1 cellular context compared by ENCODE assay signal in genomic region chr6:140486468-140487361, GRCh38.
TF ChIP-seq lines count a peak whose summit lies in the region.

No MANE protein-coding gene starts in this region.

TF ChIP-seq in K562, 482 proteins besides CTCF, POLR2A, EP300 and RAD21 (continued from another document and continues in another):
- TF ChIP-seq ZBTB11 (CRISPR knock-in tag; IDR thresholded peaks at IDR 0.05) (no peak), SUPT5H (IDR thresholded peaks at IDR 0.05) (no peak), CBFB (CRISPR knock-in tag; IDR thresholded peaks at IDR 0.05) (no peak), PURB (CRISPR knock-in tag; IDR thresholded peaks at IDR 0.05; ENCODE audit: low read depth) (no peak), ILF3 (IDR thresholded peaks at IDR 0.05; ENCODE audit: borderline replicate concordance) (no peak), ARHGAP35 (IDR thresholded peaks at IDR 0.05; ENCODE audit: partially characterized antibody) (no peak), SMARCE1 (IDR thresholded peaks at IDR 0.05) (no peak; the same call in 1 of the 2 replicates), SIN3B (IDR thresholded peaks at IDR 0.05; ENCODE audit: low read depth) (no peak), KAT7 (CRISPR knock-in tag; IDR thresholded peaks at IDR 0.05; ENCODE audit: borderline replicate concordance) (no peak), ZKSCAN8 (CRISPR knock-in tag; IDR thresholded peaks at IDR 0.05) (no peak), PHB2 (IDR thresholded peaks at IDR 0.05; ENCODE audit: low read depth) (no peak), DIDO1 (tag; IDR thresholded peaks at IDR 0.05; ENCODE audit: low read depth) (no peak), CCAR2 (IDR thresholded peaks at IDR 0.05; ENCODE audit: low read depth, low read length) (no peak), TAL1 (IDR thresholded peaks at IDR 0.05) (peak; percentile 31; the same call in 1 of the 2 replicates), JUNB (CRISPR knock-in tag; conservative IDR thresholded peaks at IDR 0.05) (no peak), JUND (IDR thresholded peaks at IDR 0.05; ENCODE audit: borderline replicate concordance, low read depth, low read length) (no peak), JUND (tag; IDR thresholded peaks at IDR 0.05; ENCODE audit: borderline replicate concordance, low read depth, low read length) (no peak), ZNF263 (CRISPR knock-in tag; IDR thresholded peaks at IDR 0.05; ENCODE audit: borderline replicate concordance) (no peak), HDAC2 (IDR thresholded peaks at IDR 0.05) (no peak), TAF7 (tag; IDR thresholded peaks at IDR 0.05) (no peak), ZNF347 (CRISPR knock-in tag; IDR thresholded peaks at IDR 0.05; ENCODE audit: low read depth) (no peak), ZBTB26 (CRISPR knock-in tag; IDR thresholded peaks at IDR 0.05) (no peak), FOXP1 (CRISPR knock-in tag; IDR thresholded peaks at IDR 0.05) (no peak), POU5F1 (IDR thresholded peaks at IDR 0.05; ENCODE audit: borderline replicate concordance, low read depth, low read length, partially characterized antibody) (no peak), PATZ1 (CRISPR knock-in tag; IDR thresholded peaks at IDR 0.05; ENCODE audit: borderline replicate concordance) (no peak), NCOA2 (IDR thresholded peaks at IDR 0.05; ENCODE audit: partially characterized antibody in 2 of 2) (no peak), FOXJ2 (tag; IDR thresholded peaks at IDR 0.05) (peak; percentile 48; the same call in 1 of the 2 replicates), MAFF (IDR thresholded peaks at IDR 0.05; ENCODE audit: low read length) (no peak), MEIS2 (IDR thresholded peaks at IDR 0.05; ENCODE audit: partially characterized antibody) (peak; percentile 71), CLOCK (CRISPR knock-in tag; IDR thresholded peaks at IDR 0.05; ENCODE audit: borderline replicate concordance) (no peak), L3MBTL2 (IDR thresholded peaks at IDR 0.05) (peak; percentile 24; the same call in 1 of the 2 replicates), DNMT1 (IDR thresholded peaks at IDR 0.05) (no peak), ZNF668 (CRISPR knock-in tag; IDR thresholded peaks at IDR 0.05) (no peak), IFI16 (CRISPR knock-in tag; IDR thresholded peaks at IDR 0.05) (no peak), PTRF (tag; IDR thresholded peaks at IDR 0.05) (no peak), NUFIP1 (IDR thresholded peaks at IDR 0.05; ENCODE audit: partially characterized antibody) (no peak)
- TF ChIP-seq, protein P1, sequence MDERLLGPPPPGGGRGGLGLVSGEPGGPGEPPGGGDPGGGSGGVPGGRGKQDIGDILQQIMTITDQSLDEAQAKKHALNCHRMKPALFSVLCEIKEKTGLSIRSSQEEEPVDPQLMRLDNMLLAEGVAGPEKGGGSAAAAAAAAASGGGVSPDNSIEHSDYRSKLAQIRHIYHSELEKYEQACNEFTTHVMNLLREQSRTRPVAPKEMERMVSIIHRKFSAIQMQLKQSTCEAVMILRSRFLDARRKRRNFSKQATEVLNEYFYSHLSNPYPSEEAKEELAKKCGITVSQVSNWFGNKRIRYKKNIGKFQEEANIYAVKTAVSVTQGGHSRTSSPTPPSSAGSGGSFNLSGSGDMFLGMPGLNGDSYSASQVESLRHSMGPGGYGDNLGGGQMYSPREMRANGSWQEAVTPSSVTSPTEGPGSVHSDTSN (CRISPR knock-in tag; IDR thresholded peaks at IDR 0.05; ENCODE audit: low read depth), result no peak
- TF ChIP-seq, protein P1 (tag; conservative IDR thresholded peaks at IDR 0.05; ENCODE audit: low read depth), result peak; percentile 44
- TF ChIP-seq, protein P2, sequence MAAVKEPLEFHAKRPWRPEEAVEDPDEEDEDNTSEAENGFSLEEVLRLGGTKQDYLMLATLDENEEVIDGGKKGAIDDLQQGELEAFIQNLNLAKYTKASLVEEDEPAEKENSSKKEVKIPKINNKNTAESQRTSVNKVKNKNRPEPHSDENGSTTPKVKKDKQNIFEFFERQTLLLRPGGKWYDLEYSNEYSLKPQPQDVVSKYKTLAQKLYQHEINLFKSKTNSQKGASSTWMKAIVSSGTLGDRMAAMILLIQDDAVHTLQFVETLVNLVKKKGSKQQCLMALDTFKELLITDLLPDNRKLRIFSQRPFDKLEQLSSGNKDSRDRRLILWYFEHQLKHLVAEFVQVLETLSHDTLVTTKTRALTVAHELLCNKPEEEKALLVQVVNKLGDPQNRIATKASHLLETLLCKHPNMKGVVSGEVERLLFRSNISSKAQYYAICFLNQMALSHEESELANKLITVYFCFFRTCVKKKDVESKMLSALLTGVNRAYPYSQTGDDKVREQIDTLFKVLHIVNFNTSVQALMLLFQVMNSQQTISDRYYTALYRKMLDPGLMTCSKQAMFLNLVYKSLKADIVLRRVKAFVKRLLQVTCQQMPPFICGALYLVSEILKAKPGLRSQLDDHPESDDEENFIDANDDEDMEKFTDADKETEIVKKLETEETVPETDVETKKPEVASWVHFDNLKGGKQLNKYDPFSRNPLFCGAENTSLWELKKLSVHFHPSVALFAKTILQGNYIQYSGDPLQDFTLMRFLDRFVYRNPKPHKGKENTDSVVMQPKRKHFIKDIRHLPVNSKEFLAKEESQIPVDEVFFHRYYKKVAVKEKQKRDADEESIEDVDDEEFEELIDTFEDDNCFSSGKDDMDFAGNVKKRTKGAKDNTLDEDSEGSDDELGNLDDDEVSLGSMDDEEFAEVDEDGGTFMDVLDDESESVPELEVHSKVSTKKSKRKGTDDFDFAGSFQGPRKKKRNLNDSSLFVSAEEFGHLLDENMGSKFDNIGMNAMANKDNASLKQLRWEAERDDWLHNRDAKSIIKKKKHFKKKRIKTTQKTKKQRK (IDR thresholded peaks at IDR 0.05; ENCODE audit: borderline replicate concordance, low read depth, low read length), result no peak
- TF ChIP-seq, protein P3, sequence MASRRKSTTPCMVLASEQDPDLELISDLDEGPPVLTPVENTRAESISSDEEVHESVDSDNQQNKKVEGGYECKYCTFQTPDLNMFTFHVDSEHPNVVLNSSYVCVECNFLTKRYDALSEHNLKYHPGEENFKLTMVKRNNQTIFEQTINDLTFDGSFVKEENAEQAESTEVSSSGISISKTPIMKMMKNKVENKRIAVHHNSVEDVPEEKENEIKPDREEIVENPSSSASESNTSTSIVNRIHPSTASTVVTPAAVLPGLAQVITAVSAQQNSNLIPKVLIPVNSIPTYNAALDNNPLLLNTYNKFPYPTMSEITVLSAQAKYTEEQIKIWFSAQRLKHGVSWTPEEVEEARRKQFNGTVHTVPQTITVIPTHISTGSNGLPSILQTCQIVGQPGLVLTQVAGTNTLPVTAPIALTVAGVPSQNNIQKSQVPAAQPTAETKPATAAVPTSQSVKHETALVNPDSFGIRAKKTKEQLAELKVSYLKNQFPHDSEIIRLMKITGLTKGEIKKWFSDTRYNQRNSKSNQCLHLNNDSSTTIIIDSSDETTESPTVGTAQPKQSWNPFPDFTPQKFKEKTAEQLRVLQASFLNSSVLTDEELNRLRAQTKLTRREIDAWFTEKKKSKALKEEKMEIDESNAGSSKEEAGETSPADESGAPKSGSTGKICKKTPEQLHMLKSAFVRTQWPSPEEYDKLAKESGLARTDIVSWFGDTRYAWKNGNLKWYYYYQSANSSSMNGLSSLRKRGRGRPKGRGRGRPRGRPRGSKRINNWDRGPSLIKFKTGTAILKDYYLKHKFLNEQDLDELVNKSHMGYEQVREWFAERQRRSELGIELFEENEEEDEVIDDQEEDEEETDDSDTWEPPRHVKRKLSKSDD (conservative IDR thresholded peaks at IDR 0.05; ENCODE audit: low read length), result no peak
- TF ChIP-seq, protein P4, sequence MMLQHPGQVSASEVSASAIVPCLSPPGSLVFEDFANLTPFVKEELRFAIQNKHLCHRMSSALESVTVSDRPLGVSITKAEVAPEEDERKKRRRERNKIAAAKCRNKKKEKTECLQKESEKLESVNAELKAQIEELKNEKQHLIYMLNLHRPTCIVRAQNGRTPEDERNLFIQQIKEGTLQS (IDR thresholded peaks at IDR 0.05), result peak; percentile 15; the same call in 1 of the 2 replicates
- TF ChIP-seq, protein P4 (CRISPR knock-in tag; conservative IDR thresholded peaks at IDR 0.05), result no peak
- TF ChIP-seq, protein P5, sequence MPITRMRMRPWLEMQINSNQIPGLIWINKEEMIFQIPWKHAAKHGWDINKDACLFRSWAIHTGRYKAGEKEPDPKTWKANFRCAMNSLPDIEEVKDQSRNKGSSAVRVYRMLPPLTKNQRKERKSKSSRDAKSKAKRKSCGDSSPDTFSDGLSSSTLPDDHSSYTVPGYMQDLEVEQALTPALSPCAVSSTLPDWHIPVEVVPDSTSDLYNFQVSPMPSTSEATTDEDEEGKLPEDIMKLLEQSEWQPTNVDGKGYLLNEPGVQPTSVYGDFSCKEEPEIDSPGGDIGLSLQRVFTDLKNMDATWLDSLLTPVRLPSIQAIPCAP (CRISPR knock-in tag; IDR thresholded peaks at IDR 0.05; ENCODE audit: borderline replicate concordance), result no peak
